ENCODE assay signal across 11 cellular contexts in the genomic region with DNA sequence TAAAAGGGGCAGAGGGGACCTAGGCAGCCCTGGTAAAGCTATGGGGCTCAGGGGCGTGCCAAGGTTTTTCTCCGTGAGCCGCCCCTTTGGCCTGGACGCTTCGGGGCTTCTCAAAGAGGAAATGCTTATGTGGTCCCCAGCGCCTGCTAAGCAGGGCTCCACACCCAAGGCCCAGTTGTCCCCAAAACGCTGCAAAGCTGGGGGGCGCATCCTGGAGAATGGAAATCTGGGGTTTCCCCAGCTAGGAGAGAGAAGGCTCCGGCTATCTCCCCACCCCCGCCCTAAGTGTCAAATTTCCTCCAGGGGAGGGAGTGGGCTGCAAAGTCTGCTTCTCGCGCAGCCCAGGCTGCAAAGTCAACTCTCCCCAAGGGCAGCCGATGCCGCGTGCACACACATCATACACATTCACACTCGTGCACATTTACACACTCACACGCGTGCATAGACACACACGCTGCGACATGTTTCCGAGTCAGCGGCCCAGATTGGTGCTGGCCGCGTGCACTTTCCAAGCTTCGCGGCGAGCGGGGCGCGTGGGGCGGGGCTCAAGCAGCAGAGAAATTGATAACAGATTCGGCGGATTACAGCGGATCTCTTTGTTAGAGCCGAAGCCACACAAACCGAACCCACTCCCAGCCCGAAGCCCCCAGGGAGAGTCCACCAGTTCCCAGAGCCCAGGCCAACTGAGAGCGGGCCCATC. TPM values are rescaled to one million over a fixed set of nuclear protein-coding genes. Genes with fewer than 3 reads are reported as not detected.
DNase-seq lines count a peak whose midpoint lies in the region; ATAC-seq and TF ChIP-seq lines count a peak whose summit lies in the region.
"Had no signal": no experiment of that assay in that cellular context is flagged by ENCODE, and none has a peak within 500 bp of the region (broad histone marks: within the 10 kb centered on the region; RNA-seq: fewer than 3 reads in every experiment).

No MANE protein-coding gene starts in this region.

- H3K9me3 ChIP-seq in Karpas-422 (ENCODE audit: low read length) (no peaks in the 10 kb centered on the region), fibroblast of lung (ENCODE audit: control insufficient read depth, insufficient read depth, low read depth, low read length) (no peaks in the 10 kb centered on the region), osteoblast (ENCODE audit: low read depth, low read length) (no peaks in the 10 kb centered on the region), BE2C (no peaks in the 10 kb centered on the region)

- ATAC-seq in HG02798 (IDR thresholded peaks at IDR 0.05; ENCODE audit: poor library complexity, unreplicated experiment): no peak
- ATAC-seq in HG03097 (IDR thresholded peaks at IDR 0.05; ENCODE audit: low FRiP score, unreplicated experiment): no peak

- in situ Hi-C loops in KBM-7 (cut with MboI; ENCODE audit: low pct_unique_long_range_greater_than_20kb, low sequenced_read_pairs): no loop called here

- H2AFZ ChIP-seq in Karpas-422 (ENCODE audit: low read length) (no peak overlapping the region), fibroblast of lung (ENCODE audit: low read length) (no peak overlapping the region), osteoblast (ENCODE audit: low read length) (no peak overlapping the region)

- H3K36me3 ChIP-seq in Karpas-422 (ENCODE audit: insufficient read depth, low read length) (peaks cover 40% of the 10 kb centered on the region), fibroblast of lung (ENCODE audit: control insufficient read depth, insufficient read depth, low read length) (peaks cover 5% of the 10 kb centered on the region), osteoblast (ENCODE audit: insufficient read depth, low read length) (peaks cover 45% of the 10 kb centered on the region), BE2C (no peaks in the 10 kb centered on the region)

- peaks cover 92% of the 10 kb centered on the region for H3K79me2 ChIP-seq in Karpas-422 (ENCODE audit: low read length)
- peaks cover 94% of the 10 kb centered on the region for H3K79me2 ChIP-seq in fibroblast of lung (ENCODE audit: control insufficient read depth, insufficient read depth, low read length)
- peaks cover 99% of the 10 kb centered on the region for H3K79me2 ChIP-seq in osteoblast (ENCODE audit: insufficient read depth, low read length)

- H3K4me2 ChIP-seq in Karpas-422 (ENCODE audit: low read depth, low read length, poor library complexity, severe bottlenecking): peak overlapping the region; percentile 98
- peak overlapping the region; percentile 87 for H3K4me2 ChIP-seq in fibroblast of lung (ENCODE audit: extremely low read depth, insufficient read depth, low read length)
- H3K4me2 ChIP-seq in osteoblast (ENCODE audit: insufficient read depth, low read length): peak overlapping the region; percentile 97

- H3K27ac ChIP-seq in Karpas-422 (ENCODE audit: low read length) (peak overlapping the region; percentile 92; the same call in 1 of the 2 replicates), fibroblast of lung (ENCODE audit: insufficient read depth, low read length) (peak overlapping the region; percentile 88), osteoblast (ENCODE audit: low read depth, low read length) (peak overlapping the region; percentile 92)

- CTCF ChIA-PET in AG04449 (lab: Yijun Ruan, JAX): interaction anchor here (0.8 to 4.5 kb wide), 7 partner anchors 152 to 621 kb away, joined by 3 to 19 read pairs (median 3); no protein-coding TSS in a partner anchor

- H3K27me3 ChIP-seq in Karpas-422 (ENCODE audit: low read length) (no peaks in the 10 kb centered on the region), fibroblast of lung (ENCODE audit: control insufficient read depth, insufficient read depth, low read length) (no peaks in the 10 kb centered on the region), osteoblast (ENCODE audit: insufficient read depth, low read length) (no peaks in the 10 kb centered on the region), BE2C (peaks cover 61% of the 10 kb centered on the region)

- peaks cover 19% of the 10 kb centered on the region; the same call in 1 of the 2 replicates for H4K20me1 ChIP-seq in Karpas-422 (ENCODE audit: insufficient read depth, low read depth, low read length)
- H4K20me1 ChIP-seq in fibroblast of lung (ENCODE audit: control insufficient read depth, extremely low read depth, insufficient read depth, low read length): no peaks in the 10 kb centered on the region
- no peaks in the 10 kb centered on the region for H4K20me1 ChIP-seq in osteoblast (ENCODE audit: insufficient read depth, low read length)

- TF ChIP-seq CTCF in AG04449 (IDR thresholded peaks at IDR 0.05; ENCODE audit: insufficient read depth, low read length, missing control alignments) (no peak), fibroblast of lung (conservative IDR thresholded peaks at IDR 0.05 in 1 of 2, IDR thresholded peaks at IDR 0.05 in 1 of 2; ENCODE audit: low read depth in 1 of 2, low read length in 2 of 2) (no peak), osteoblast (IDR thresholded peaks at IDR 0.05; ENCODE audit: extremely low read depth, low read depth, low read length) (no peak), BE2C (IDR thresholded peaks at IDR 0.05; ENCODE audit: low read depth, low read length) (no peak)

- POLR2A ChIA-PET in AG04449 (lab: Yijun Ruan, JAX): interaction anchor here (0.6 to 3.4 kb wide), 16 partner anchors 14 to 322 kb away, joined by 3 to 19 read pairs (median 3); no protein-coding TSS in a partner anchor

- H3K4me3 ChIP-seq in AG04449 (ENCODE audit: low read depth, low read length): peak overlapping the region; percentile 98
- H3K4me3 ChIP-seq in Karpas-422 (ENCODE audit: low read length): no peak overlapping the region; the same call in 1 of the 2 replicates
- peak overlapping the region; percentile 44 to 91 (median 62) for H3K4me3 ChIP-seq in fibroblast of lung (replicated peaks in 1 of 4; ENCODE audit: control extremely low read depth in 1 of 4, insufficient read depth in 1 of 4, low read depth in 3 of 4, low read length in 4 of 4)
- peak overlapping the region; percentile 72 for H3K4me3 ChIP-seq in osteoblast (ENCODE audit: insufficient read depth, low read length)
- no peak overlapping the region for H3K4me3 ChIP-seq in BE2C (ENCODE audit: low read depth, low read length)

- no peak for DNase-seq in AG04449 (ENCODE audit: low read depth, low spot score)
- no peak for DNase-seq in Karpas-422
- DNase-seq in fibroblast of lung (ENCODE audit: low read depth in 2 of 2): peak; percentile 54 to 75
- DNase-seq in osteoblast (ENCODE audit: insufficient read length, low spot score, missing footprints): peak; percentile 67
- no peak for DNase-seq in BE2C
- no peak for DNase-seq in KBM-7
- DNase-seq: CD4-positive, CD25-positive, alpha-beta regulatory T cell had no signal

- H3K4me1 ChIP-seq in Karpas-422 (ENCODE audit: low read length) (peaks cover 29% of the 10 kb centered on the region), fibroblast of lung (ENCODE audit: control insufficient read depth, extremely low read depth, insufficient read depth, low read length) (peaks cover 5% of the 10 kb centered on the region), osteoblast (ENCODE audit: insufficient read depth, low read length) (peaks cover 38% of the 10 kb centered on the region), BE2C (no peaks in the 10 kb centered on the region)

- H3K9ac ChIP-seq in Karpas-422 (ENCODE audit: low read length) (0 out of 2 replicates have a peak overlapping the region, but pooled peaks have one; percentile 96), fibroblast of lung (ENCODE audit: insufficient read depth, low read length) (peak overlapping the region; percentile 51)

- no peaks in the 10 kb centered on the region for H3K9me2 ChIP-seq in Karpas-422 (replicated peaks; ENCODE audit: insufficient read depth, low read length)

RNA-seq across cellular contexts. Expression of gene WNT5A, which starts 4.5 kb away (rescaled TPM):
- total RNA-seq in Karpas-422 (2014; rRNA removed; shearing (Covaris generic); ENCODE audit: low replicate concordance): 55.8 and 69.6 TPM in 2 replicates
- total RNA-seq in fibroblast of lung (52.6 and 117 TPM in 2 replicates), osteoblast (116 and 145 TPM in 2 replicates)
- 78.2 and 224 TPM in 2 replicates for polyA plus RNA-seq in fibroblast of lung
- polyA plus RNA-seq in fibroblast of lung (2012): 53.9 and 150 TPM in 2 replicates
- polyA minus RNA-seq in fibroblast of lung (ENCODE audit: low replicate concordance): 60.8 and 154 TPM in 2 replicates
- polyA plus RNA-seq in BE2C (2012; ENCODE audit: insufficient read depth, insufficient read length, low read depth): not detected
- total RNA-seq: CD4-positive, CD25-positive, alpha-beta regulatory T cell; T-helper 2 cell treated with Interferon-gamma antibody and Interleukin-4, amounts not matched to agents 100 ng/mL and 5 ng/mL, for 36 hours had no signal
- polyA plus RNA-seq: CD4-positive, CD25-positive, alpha-beta regulatory T cell; IgD-negative memory B cell had no signal

Comparison
In these comparisons a context has a peak if more than half of its experiments do, and no peak if none do; other contexts are left out.
1. DNase-seq: peak in fibroblast of lung (2 of 2) and osteoblast (single experiment); none in AG04449 (single experiment), Karpas-422 (single experiment), BE2C (single experiment) and KBM-7 (single experiment).
2. H3K4me3 ChIP-seq: peak in AG04449 (single experiment), fibroblast of lung (4 of 4) and osteoblast (single experiment); none in Karpas-422 (single experiment) and BE2C (single experiment).
3. Peak in every context shown above with its lines, with median percentiles within 50 percentile points of each other: H3K27ac ChIP-seq and H3K4me2 ChIP-seq.